Comparison of ENCODE assay signal across 30 cellular contexts in genomic region chr3:33004205-33004604, GRCh38. TPM values are rescaled to one million over a fixed set of nuclear protein-coding genes. Genes with fewer than 3 reads are reported as not detected.
"Had no signal": no experiment of that assay in that cellular context is flagged by ENCODE, and none has a peak within 500 bp of the region (broad histone marks: within the 10 kb centered on the region; RNA-seq: fewer than 3 reads in every experiment).

No MANE protein-coding gene starts in this region.

- H3K4me3 Mint-ChIP-seq: naive thymus-derived CD8-positive, alpha-beta T cell; nephron; neural crest cell; stimulated activated effector memory CD8-positive, alpha-beta T cell treated with anti-CD3 and anti-CD28 coated beads, Interleukin-12 subunit alpha, Interleukin-12 subunit beta, amount 100 ng/mL, for 72 hours; stimulated activated naive CD8-positive, alpha-beta T cell treated with anti-CD3 and anti-CD28 coated beads, Interleukin-15, Interleukin-2, amounts not matched to agents 100 ng/mL and 50 ng/mL, for 24 hours had no signal

- H3K36me3 ChIP-seq: prostate gland had no signal

- H3K4me1 Mint-ChIP-seq: neural crest cell had no signal

- H3K4me2 ChIP-seq: hepatocyte had no signal

- H3K4me1 ChIP-seq: left lung, pancreas, prostate gland, sigmoid colon, suprapubic skin, upper lobe of right lung had no signal

- H3K4me3 ChIP-seq: hepatocyte, left lung, lower lobe of right lung, pancreas, prostate gland, sigmoid colon, spleen, suprapubic skin, thoracic aorta, tibial artery, upper lobe of right lung had no signal

- H3K27me3 Mint-ChIP-seq: naive thymus-derived CD8-positive, alpha-beta T cell; stimulated activated naive CD8-positive, alpha-beta T cell treated with anti-CD3 and anti-CD28 coated beads, Interleukin-15, Interleukin-2, amounts not matched to agents 100 ng/mL and 50 ng/mL, for 24 hours had no signal

- FAIRE-seq: keratinocyte, pancreas, small intestine, urothelium cell line had no signal

- ATAC-seq: left cardiac atrium; left lung; lower lobe of right lung; naive thymus-derived CD8-positive, alpha-beta T cell; pancreas; right cardiac atrium; stimulated activated effector memory CD8-positive, alpha-beta T cell treated with anti-CD3 and anti-CD28 coated beads, Interleukin-12 subunit alpha, Interleukin-12 subunit beta, amount 100 ng/mL, for 72 hours; upper lobe of right lung had no signal

- H3K27ac ChIP-seq: hepatocyte, left lung, lower lobe of right lung, pancreas, prostate gland, sigmoid colon, spleen, suprapubic skin, thoracic aorta, tibial artery, upper lobe of right lung had no signal

- H3K79me2 ChIP-seq: hepatocyte had no signal

- H3K27me3 ChIP-seq: hepatocyte, left lung, pancreas, sigmoid colon, spleen, suprapubic skin, tibial artery, upper lobe of right lung had no signal

- H2AFZ ChIP-seq: hepatocyte had no signal

- DNase-seq: kidney glomerular epithelial cell; left cardiac atrium; left lung; lower lobe of right lung; mammary epithelial cell; mesenchymal stem cell; naive thymus-derived CD8-positive, alpha-beta T cell; nucleus accumbens; pancreas; posterior cingulate gyrus; retina; right cardiac atrium; sigmoid colon; small intestine; spleen; stimulated activated CD4-positive, alpha-beta T cell treated with anti-CD3 and anti-CD28 coated beads, Interleukin-4, amount 100 ng/mL, for 24 hours; stimulated activated naive CD4-positive, alpha-beta T cell; tibial artery; upper lobe of right lung had no signal

- H3K9me3 ChIP-seq: lower lobe of right lung, pancreas, prostate gland, sigmoid colon, spleen, suprapubic skin, thoracic aorta, upper lobe of right lung had no signal

- H3K27ac Mint-ChIP-seq: nephron had no signal

RNA-seq across cellular contexts. Expression of gene CCR4, which starts 52.8 kb away (rescaled TPM):
- total RNA-seq: mammary epithelial cell, neural crest cell, osteoblast had no signal
- polyA plus RNA-seq: hepatocyte, keratinocyte, mammary epithelial cell, pancreas had no signal
